21 cellular contexts compared by ENCODE assay signal in the genomic region with DNA sequence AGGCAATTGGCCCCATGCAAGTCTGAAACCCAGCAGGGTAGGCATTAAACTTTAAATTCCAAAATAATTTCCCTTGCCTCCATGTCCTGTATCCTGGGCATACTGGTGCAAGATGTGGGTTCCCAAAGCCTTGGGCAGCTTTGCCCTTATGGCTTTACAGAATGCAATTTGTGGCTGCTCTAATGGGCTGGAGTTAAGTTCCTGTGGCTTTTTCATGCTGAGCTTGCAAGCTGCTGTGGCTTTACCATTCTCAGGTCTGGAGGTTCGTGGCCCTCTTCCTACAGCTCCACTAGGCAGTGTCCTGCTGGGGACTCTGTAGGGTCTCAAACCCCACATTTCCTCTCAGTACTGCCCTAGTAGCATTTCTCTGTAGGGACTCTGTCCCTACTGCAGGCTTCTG. TPM values are rescaled to one million over a fixed set of nuclear protein-coding genes. Genes with fewer than 3 reads are reported as not detected.
"Had no signal": no experiment of that assay in that cellular context is flagged by ENCODE, and none has a peak within 500 bp of the region (broad histone marks: within the 10 kb centered on the region; RNA-seq: fewer than 3 reads in every experiment).

No MANE protein-coding gene starts in this region.

- H3K9ac ChIP-seq: parathyroid adenoma had no signal

- H3K79me2 ChIP-seq: parathyroid adenoma had no signal

- DNase-seq: activated CD4-positive, alpha-beta T cell treated with anti-CD3 and anti-CD28 coated beads for 4 hours; activated CD4-positive, alpha-beta T cell treated with anti-CD3 and anti-CD28 coated beads, Interleukin-2, amount 50 U/mL, for 48 hours; activated CD8-positive, alpha-beta memory T cell treated with anti-CD3 and anti-CD28 coated beads, Interleukin-2, amount 50 U/mL, for 48 hours; activated naive CD4-positive, alpha-beta T cell treated with anti-CD3 and anti-CD28 coated beads, Interleukin-2, amount 10 ng/mL, durations not matched to agents 7 days and 5 days; activated T-cell treated with anti-CD3 and anti-CD28 coated beads, Interleukin-2, amount 50 U/mL, for 4 hours; anterior cingulate cortex; caudate nucleus; dermis blood vessel endothelial cell; effector CD8-positive, alpha-beta T cell; erythroblast; foreskin fibroblast; left ventricle myocardium inferior; nucleus accumbens; right cardiac atrium; stimulated activated CD4-positive, alpha-beta T cell treated with anti-CD3 and anti-CD28 coated beads, Interleukin-1b, Interleukin-23, amount 100 ng/mL, for 48 hours; T-helper 9 cell; transverse colon had no signal

- ATAC-seq: activated T-cell treated with anti-CD3 and anti-CD28 coated beads, Interleukin-2, amount 50 U/mL, for 4 hours; right cardiac atrium; WTC11 had no signal

- H2AFZ ChIP-seq: parathyroid adenoma had no signal

- H3K4me1 ChIP-seq: parathyroid adenoma had no signal

- H3K27ac Mint-ChIP-seq: brain, WTC11 had no signal

- H3K27ac ChIP-seq: left ventricle myocardium inferior, parathyroid adenoma, transverse colon had no signal

- H3K36me3 ChIP-seq: left ventricle myocardium inferior, transverse colon had no signal

- H3K27me3 ChIP-seq: transverse colon had no signal

- H3K4me3 ChIP-seq: left ventricle myocardium inferior, transverse colon had no signal

- H3K27me3 Mint-ChIP-seq: activated naive CD4-positive, alpha-beta T cell treated with anti-CD3 and anti-CD28 coated beads, Interleukin-2, amount 10 ng/mL, durations not matched to agents 7 days and 5 days had no signal

- H3K4me1 Mint-ChIP-seq: brain had no signal

- H3K4me3 Mint-ChIP-seq: activated naive CD4-positive, alpha-beta T cell treated with anti-CD3 and anti-CD28 coated beads, Interleukin-2, amount 10 ng/mL, durations not matched to agents 7 days and 5 days; activated T-cell treated with anti-CD3 and anti-CD28 coated beads, Interleukin-2, amount 50 U/mL, for 4 hours; brain; WTC11 had no signal

RNA-seq across cellular contexts. Expression of gene BIRC3, which starts 15.0 kb away (rescaled TPM):
- polyA plus RNA-seq: neural cell had no signal
